Comparison of ENCODE assay signal across 8 cellular contexts in genomic region chr3:49017646-49017977, GRCh38. TPM values are rescaled to one million over a fixed set of nuclear protein-coding genes. Genes with fewer than 3 reads are reported as not detected.
DNase-seq lines count a peak whose midpoint lies in the region; ATAC-seq and TF ChIP-seq lines count a peak whose summit lies in the region.

No MANE protein-coding gene starts in this region.

- peak overlapping the region; percentile 96 for H3K4me2 ChIP-seq in IMR-90 (ENCODE audit: low read depth, low read length)
- H3K4me2 ChIP-seq in mesenchymal stem cell (ENCODE audit: low read length, poor library complexity, severe bottlenecking): peak overlapping the region; percentile 62

- H3K4me3 ChIP-seq in AG04450 (ENCODE audit: low read depth, low read length) (peak overlapping the region; percentile 80), IMR-90 (ENCODE audit: insufficient read depth, low read depth, low read length) (peak overlapping the region; percentile 95), ascending aorta (peak overlapping the region; percentile 63 to 88), mesenchymal stem cell (ENCODE audit: insufficient read depth in 1 of 2, low read depth in 1 of 2, low read length in 2 of 2) (peak overlapping the region; percentile 81 to 94)

- H2BK5ac ChIP-seq in IMR-90 (ENCODE audit: low read depth, low read length, poor library complexity, severe bottlenecking): peak overlapping the region; percentile 74
- no peak overlapping the region for H2BK5ac ChIP-seq in mesenchymal stem cell (ENCODE audit: low read depth, low read length, poor library complexity, severe bottlenecking)

- no peak for TF ChIP-seq POLR2A in IMR-90 (IDR thresholded peaks at IDR 0.05; ENCODE audit: low read depth, low read length)

- H2AK5ac ChIP-seq in IMR-90 (ENCODE audit: low read depth, low read length) (peak overlapping the region; percentile 52), mesenchymal stem cell (ENCODE audit: low read length, severe bottlenecking) (peak overlapping the region; percentile 1)

- H2BK15ac ChIP-seq in IMR-90 (ENCODE audit: low read depth, low read length): no peak overlapping the region
- no peak overlapping the region for H2BK15ac ChIP-seq in mesenchymal stem cell (ENCODE audit: low read depth, poor library complexity, severe bottlenecking)

- in situ Hi-C loops in IMR-90 (cut with MboI; ENCODE audit: low sequenced_read_pairs): no loop called here

- TF ChIP-seq CTCF in AG04450 (IDR thresholded peaks at IDR 0.05; ENCODE audit: low read depth, low read length) (no peak), IMR-90 (conservative IDR thresholded peaks at IDR 0.05; ENCODE audit: low read depth, low read length) (no peak), ascending aorta (IDR thresholded peaks at IDR 0.05) (no peak)

- H3K23ac ChIP-seq in IMR-90 (ENCODE audit: low read depth, low read length) (peak overlapping the region; percentile 58; the same call in 1 of the 2 replicates), mesenchymal stem cell (ENCODE audit: low read length in 2 of 2) (peak overlapping the region in 1 of 2 experiments; percentile 5)

- H4K8ac ChIP-seq in IMR-90 (ENCODE audit: low read depth in 2 of 2, low read length in 2 of 2): peak overlapping the region; percentile 70 to 98; a peak in 3 of 4 replicates
- H4K8ac ChIP-seq in mesenchymal stem cell (ENCODE audit: low read length): peak overlapping the region; percentile 31

- peak overlapping the region; percentile 97 for H2AK9ac ChIP-seq in IMR-90 (replicated peaks; ENCODE audit: low read depth, low read length, poor library complexity)

- H2AFZ ChIP-seq in IMR-90 (replicated peaks; ENCODE audit: low read length, poor library complexity) (peak overlapping the region; percentile 98), mesenchymal stem cell (ENCODE audit: low read depth, low read length) (peak overlapping the region; percentile 54)

- peaks cover 20 to 81% of the 10 kb centered on the region in 2 experiments; a peak in 3 of 4 replicates for H3K79me1 ChIP-seq in IMR-90 (ENCODE audit: low read depth in 1 of 2, low read length in 2 of 2)
- H3K79me1 ChIP-seq in mesenchymal stem cell (replicated peaks; ENCODE audit: low read length, poor library complexity, severe bottlenecking): peaks cover 16% of the 10 kb centered on the region

- peak overlapping the region in 1 of 2 experiments; percentile 22 for H2BK12ac ChIP-seq in mesenchymal stem cell (ENCODE audit: low read length in 2 of 2)

- CTCF ChIA-PET in AG04450 (lab: Charles Lee): interaction anchor here (1.2 to 1.3 kb wide), 2 partner anchors 9 to 10 kb away, joined by 3 to 4 read pairs; partner anchors contain the start of gene WDR6
- CTCF ChIA-PET in IMR-90 (lab: Yijun Ruan, JAX): interaction anchor here (0.8 kb wide), 1 partner anchor 10 kb away, joined by 3 read pairs; the partner anchor contains the start of gene WDR6

- POLR2A ChIA-PET in AG04450 (lab: Yijun Ruan, JAX): interaction anchor here (1.0 to 4.0 kb wide), 7 partner anchors 9 to 438 kb away, joined by 3 to 33 read pairs (median 5); partner anchors contain the start of genes IMPDH2, P4HTM, QRICH1 and WDR6
- POLR2A ChIA-PET in IMR-90 (lab: Charles Lee; ENCODE audit: unreplicated experiment): interaction anchor here (2.4 kb wide), 1 partner anchor 10 kb away, joined by 13 read pairs; the partner anchor contains the start of gene WDR6

- H3K4me1 ChIP-seq in IMR-90 (ENCODE audit: control insufficient read depth, insufficient read depth, low read length) (peaks cover 12% of the 10 kb centered on the region), ascending aorta (peaks cover 10 to 24% of the 10 kb centered on the region in 2 donors), mesenchymal stem cell (ENCODE audit: control insufficient read depth, insufficient read depth, low read depth, low read length) (peaks cover 42% of the 10 kb centered on the region)

- H3K36me3 ChIP-seq in IMR-90 (ENCODE audit: control insufficient read depth, insufficient read depth, low read length): peaks cover 38% of the 10 kb centered on the region
- peaks cover 35 to 36% of the 10 kb centered on the region in 2 donors for H3K36me3 ChIP-seq in ascending aorta
- peaks cover 46% of the 10 kb centered on the region in 2 experiments for H3K36me3 ChIP-seq in mesenchymal stem cell (ENCODE audit: control insufficient read depth in 1 of 2, insufficient read depth in 2 of 2, low read depth in 1 of 2, low read length in 2 of 2)

- peaks cover 29% of the 10 kb centered on the region for H4K20me1 ChIP-seq in IMR-90 (ENCODE audit: insufficient read depth, low read length)

- no peaks in the 10 kb centered on the region for H3K27me3 ChIP-seq in AG04450 (ENCODE audit: control insufficient read depth, insufficient read depth, low read length)
- H3K27me3 ChIP-seq in IMR-90 (ENCODE audit: control insufficient read depth, insufficient read depth, low read length): no peaks in the 10 kb centered on the region
- no peaks in the 10 kb centered on the region for H3K27me3 ChIP-seq in ascending aorta
- no peaks in the 10 kb centered on the region for H3K27me3 ChIP-seq in mesenchymal stem cell (ENCODE audit: control insufficient read depth in 1 of 2, insufficient read depth in 1 of 2, low read length in 2 of 2)

- peak overlapping the region; percentile 31 for H3K27ac ChIP-seq in AG04450 (ENCODE audit: low read depth, low read length)
- H3K27ac ChIP-seq in IMR-90 (ENCODE audit: insufficient read depth, low read length): peak overlapping the region; percentile 62; the same call in 1 of the 2 replicates
- H3K27ac ChIP-seq in ascending aorta: peak overlapping the region; percentile 59 to 60
- H3K27ac ChIP-seq in mesenchymal stem cell (ENCODE audit: low read length, poor library complexity, severe bottlenecking): no peak overlapping the region

- peak overlapping the region; percentile 50 for H3K9ac ChIP-seq in IMR-90 (ENCODE audit: low read depth, low read length)
- peak overlapping the region; percentile 93 for H3K9ac ChIP-seq in mesenchymal stem cell (ENCODE audit: low read length)

- H2BK120ac ChIP-seq in IMR-90 (ENCODE audit: low read depth, low read length) (no peak overlapping the region), mesenchymal stem cell (ENCODE audit: low read depth, low read length) (no peak overlapping the region)

- dilution Hi-C loops in IMR-90 (cut with HindIII; ENCODE audit: low sequenced_read_pairs, unreplicated experiment): no loop called here

- peak overlapping the region; percentile 58 for H4K91ac ChIP-seq in IMR-90 (ENCODE audit: insufficient read depth, low read depth, low read length)
- peak overlapping the region; percentile 56 for H4K91ac ChIP-seq in mesenchymal stem cell (ENCODE audit: low read length)

- ATAC-seq in IMR-90 (ENCODE audit: low read depth) (no peak), HG03439 (IDR thresholded peaks at IDR 0.05; ENCODE audit: unreplicated experiment) (no peak), HG03025 (IDR thresholded peaks at IDR 0.05; ENCODE audit: low FRiP score, unreplicated experiment) (no peak)

- TF ChIP-seq RAD21 in IMR-90 (IDR thresholded peaks at IDR 0.05; ENCODE audit: low read length): no peak

- no peak for DNase-seq in AG04450 (ENCODE audit: low read depth, low spot score)
- no peak for DNase-seq in IMR-90
- DNase-seq in ascending aorta (ENCODE audit: low spot score in 2 of 2): peak in 1 of 2 donors; percentile 63
- DNase-seq in mesenchymal stem cell: no peak
- DNase-seq in amniotic stem cell (lab: John Stamatoyannopoulos, UW): no peak
- no peak for DNase-seq in NCI-H1105 (lab: John Stamatoyannopoulos, UW)

- intact Hi-C loops in IMR-90 (cut with micrococcal nuclease): no loop called here
- intact Hi-C loops in ascending aorta (cut with DNase I): no loop called here

- H3K18ac ChIP-seq in IMR-90 (ENCODE audit: low read depth, low read length) (no peak overlapping the region), mesenchymal stem cell (ENCODE audit: low read depth in 1 of 2, low read length in 2 of 2) (peak overlapping the region in 1 of 2 experiments; percentile 80)

- H3K9me3 ChIP-seq in AG04450 (ENCODE audit: control insufficient read depth, insufficient read depth, low read length): no peaks in the 10 kb centered on the region; the same call in 1 of the 2 replicates
- no peaks in the 10 kb centered on the region for H3K9me3 ChIP-seq in IMR-90 (ENCODE audit: control insufficient read depth, insufficient read depth, low read length)
- no peaks in the 10 kb centered on the region for H3K9me3 ChIP-seq in ascending aorta
- no peaks in the 10 kb centered on the region for H3K9me3 ChIP-seq in mesenchymal stem cell (ENCODE audit: control insufficient read depth, low read length)

- no TSS peak for BruUV-seq in IMR-90 (replicated peaks; lab: Mats Ljungman, UMichigan)

- peak overlapping the region; percentile 26; the same call in 1 of the 2 replicates for H3K56ac ChIP-seq in IMR-90 (ENCODE audit: extremely low read depth, insufficient read depth, low read length)

- H4K5ac ChIP-seq in IMR-90 (ENCODE audit: low read depth, low read length): peak overlapping the region; percentile 47; the same call in 1 of the 2 replicates

- peaks cover 9% of the 10 kb centered on the region for H3K9me1 ChIP-seq in IMR-90 (ENCODE audit: insufficient read depth, low read length)

- H2BK20ac ChIP-seq in IMR-90 (ENCODE audit: low read depth, low read length): no peak overlapping the region

- H3K4ac ChIP-seq in IMR-90 (ENCODE audit: low read depth, low read length) (peak overlapping the region; percentile 58), mesenchymal stem cell (ENCODE audit: low read depth in 1 of 2, low read length in 2 of 2) (peak overlapping the region; percentile 54 to 85)

- H3K14ac ChIP-seq in IMR-90 (replicated peaks; ENCODE audit: low read depth, low read length) (peak overlapping the region; percentile 8), mesenchymal stem cell (ENCODE audit: low read length in 2 of 2) (peak overlapping the region in 1 of 2 experiments; percentile 22)

- 5% methylated on average over 10 of the region's 21 CpGs; no CpG with 5 or more reads in 1 of the 2 experiments for WGBS in IMR-90 (ENCODE audit: extremely low coverage in 2 of 2, insufficient read length in 1 of 2), 2 experiments
- WGBS in mesenchymal stem cell: 6% methylated on average over 18 of the region's 21 CpGs

RNA-seq across cellular contexts. Expression of gene DALRD3, which starts 0.8 kb away (rescaled TPM):
- 42.4 and 55.6 TPM in 2 replicates for polyA plus RNA-seq in AG04450 (2011; rRNA removed)
- 45.6 and 57.1 TPM in 2 replicates for polyA minus RNA-seq in AG04450 (2011; rRNA and poly(A)+ RNA removed)
- 27.8 and 28.3 TPM in 2 replicates for total RNA-seq in IMR-90 (2012; rRNA removed)
- polyA plus RNA-seq in IMR-90 (2012; rRNA removed): 42.2 and 43.5 TPM in 2 replicates
- 33.8 and 36.4 TPM in 2 replicates for polyA plus RNA-seq in IMR-90 (2012; cell fraction: cytosol; rRNA removed)
- 116 and 195 TPM in 2 replicates for polyA plus RNA-seq in IMR-90 (2012; cell fraction: nucleus; rRNA removed; ENCODE audit: low replicate concordance)
- 73.1 TPM for total RNA-seq in ascending aorta
- polyA plus RNA-seq in mesenchymal stem cell (2013, experiment 1 of 2): 35.4 TPM
- 34.8 TPM for polyA plus RNA-seq in mesenchymal stem cell (2013, experiment 2 of 2)

RNA-seq across cellular contexts. Expression of gene NDUFAF3, which starts 4.3 kb away (rescaled TPM):
- polyA plus RNA-seq in AG04450 (2011; rRNA removed) (47.0 and 69.2 TPM in 2 replicates), IMR-90 (2012; rRNA removed) (112 and 137 TPM in 2 replicates)
- 49.2 and 70.0 TPM in 2 replicates for polyA minus RNA-seq in AG04450 (2011; rRNA and poly(A)+ RNA removed)
- total RNA-seq in IMR-90 (2012; rRNA removed) (26.5 and 43.3 TPM in 2 replicates), ascending aorta (200 TPM)
- 38.6 and 96.1 TPM in 2 replicates for polyA plus RNA-seq in IMR-90 (2012; cell fraction: cytosol; rRNA removed)
- polyA plus RNA-seq in IMR-90 (2012; cell fraction: nucleus; rRNA removed; ENCODE audit: low replicate concordance): 22.8 and 47.7 TPM in 2 replicates
- polyA plus RNA-seq in mesenchymal stem cell (2013, experiment 1 of 2): 113 TPM
- polyA plus RNA-seq in mesenchymal stem cell (2013, experiment 2 of 2): 116 TPM

RNA-seq across cellular contexts. Expression of gene WDR6, which starts 10.4 kb away (rescaled TPM):
- polyA plus RNA-seq in AG04450 (2011; rRNA removed) (101 and 117 TPM in 2 replicates), IMR-90 (2012; rRNA removed) (160 and 172 TPM in 2 replicates)
- 106 and 161 TPM in 2 replicates for polyA minus RNA-seq in AG04450 (2011; rRNA and poly(A)+ RNA removed)
- total RNA-seq in IMR-90 (2012; rRNA removed) (55.8 and 60.9 TPM in 2 replicates), ascending aorta (115 TPM)
- 97.3 and 121 TPM in 2 replicates for polyA plus RNA-seq in IMR-90 (2012; cell fraction: cytosol; rRNA removed)
- 1,034 and 1,622 TPM in 2 replicates for polyA plus RNA-seq in IMR-90 (2012; cell fraction: nucleus; rRNA removed; ENCODE audit: low replicate concordance)
- 54.8 TPM for polyA plus RNA-seq in mesenchymal stem cell (2013, experiment 1 of 2)
- polyA plus RNA-seq in mesenchymal stem cell (2013, experiment 2 of 2): 51.7 TPM

RNA-seq across cellular contexts. Expression of gene IMPDH2, which starts 11.6 kb away (rescaled TPM):
- polyA plus RNA-seq in AG04450 (2011; rRNA removed) (268 and 284 TPM in 2 replicates), IMR-90 (2012; rRNA removed) (190 and 194 TPM in 2 replicates)
- 378 and 406 TPM in 2 replicates for polyA minus RNA-seq in AG04450 (2011; rRNA and poly(A)+ RNA removed)
- total RNA-seq in IMR-90 (2012; rRNA removed) (268 and 296 TPM in 2 replicates), ascending aorta (101 TPM)
- polyA plus RNA-seq in IMR-90 (2012; cell fraction: cytosol; rRNA removed): 126 and 176 TPM in 2 replicates
- polyA plus RNA-seq in IMR-90 (2012; cell fraction: nucleus; rRNA removed; ENCODE audit: low replicate concordance): 254 and 364 TPM in 2 replicates
- 136 TPM for polyA plus RNA-seq in mesenchymal stem cell (2013, experiment 1 of 2)
- polyA plus RNA-seq in mesenchymal stem cell (2013, experiment 2 of 2): 134 TPM

RNA-seq across cellular contexts. Expression of gene P4HTM, which starts 27.6 kb away (rescaled TPM):
- polyA plus RNA-seq in AG04450 (2011; rRNA removed) (18.2 and 22.5 TPM in 2 replicates), IMR-90 (2012; rRNA removed) (26.1 and 29.7 TPM in 2 replicates)
- polyA minus RNA-seq in AG04450 (2011; rRNA and poly(A)+ RNA removed): 24.2 and 25.8 TPM in 2 replicates
- total RNA-seq in IMR-90 (2012; rRNA removed) (10.4 and 11.1 TPM in 2 replicates), ascending aorta (71.9 TPM)
- 18.8 and 34.8 TPM in 2 replicates for polyA plus RNA-seq in IMR-90 (2012; cell fraction: cytosol; rRNA removed)
- polyA plus RNA-seq in IMR-90 (2012; cell fraction: nucleus; rRNA removed; ENCODE audit: low replicate concordance): 99.3 and 171 TPM in 2 replicates
- polyA plus RNA-seq in mesenchymal stem cell (2013, experiment 1 of 2): 19.1 TPM
- 19.3 TPM for polyA plus RNA-seq in mesenchymal stem cell (2013, experiment 2 of 2)
